In genomic region chrX:42996861-42997260, GRCh38 we compare ENCODE assay signal across 18 cellular contexts.
"Had no signal": no experiment of that assay in that cellular context is flagged by ENCODE, and none has a peak within 500 bp of the region (broad histone marks: within the 10 kb centered on the region; RNA-seq: fewer than 3 reads in every experiment).

No MANE protein-coding gene starts in this region.

- ATAC-seq: left lung, natural killer cell had no signal

- H3K4me3 ChIP-seq: breast epithelium, left lung, lung, sigmoid colon, smooth muscle cell, upper lobe of left lung had no signal

- DNase-seq: activated CD4-positive, alpha-beta T cell treated with anti-CD3 and anti-CD28 coated beads for 4 hours; activated CD4-positive, alpha-beta T cell treated with anti-CD3 and anti-CD28 coated beads, Interleukin-2, amount 50 U/mL, for 48 hours; activated CD4-positive, CD25-positive, alpha-beta regulatory T cell; activated naive CD4-positive, alpha-beta T cell treated with Interleukin-2 at 50 U/mL for 16 hours; activated naive CD8-positive, alpha-beta T cell treated with anti-CD3 and anti-CD28 coated beads for 36 hours; activated T-cell treated with anti-CD3 and anti-CD28 coated beads, Interleukin-2, amount 50 U/mL, for 48 hours; kidney; left lung; midbrain; natural killer cell; sigmoid colon; stimulated activated CD4-positive, alpha-beta T cell treated with anti-CD3 and anti-CD28 coated beads, Interleukin-15, amount 100 ng/mL, for 24 hours; stimulated activated CD8-positive, alpha-beta memory T cell treated with anti-CD3 and anti-CD28 coated beads, Interleukin-4, amount 100 ng/mL, for 48 hours; stimulated activated naive CD4-positive, alpha-beta T cell; upper lobe of left lung had no signal
